9 cellular contexts compared by ENCODE assay signal in genomic region chr14:92589213-92589852, GRCh38.
DNase-seq lines count a peak whose midpoint lies in the region; ATAC-seq and TF ChIP-seq lines count a peak whose summit lies in the region.
"Had no signal": no experiment of that assay in that cellular context is flagged by ENCODE, and none has a peak within 500 bp of the region (broad histone marks: within the 10 kb centered on the region; RNA-seq: fewer than 3 reads in every experiment).

No MANE protein-coding gene starts in this region.

- H3K9me3 ChIP-seq in Loucy (ENCODE audit: insufficient read depth, low read depth, low read length) (no peaks in the 10 kb centered on the region), prostate gland (no peaks in the 10 kb centered on the region)

- no peaks in the 10 kb centered on the region for H3K27me3 Mint-ChIP-seq in effector memory CD8-positive, alpha-beta T cell

- WGBS in prostate gland = 75% methylated on average over 5 of the region's 5 CpGs

- H4K20me1 ChIP-seq in Loucy (ENCODE audit: insufficient read depth, low read length, poor library complexity, severe bottlenecking) = peaks cover 3% of the 10 kb centered on the region

- H3K9ac ChIP-seq in Loucy (ENCODE audit: low read depth, low read length, poor library complexity, severe bottlenecking) = no peak overlapping the region

- peaks cover 65% of the 10 kb centered on the region in 2 donors for H3K4me1 Mint-ChIP-seq in effector memory CD8-positive, alpha-beta T cell (ENCODE audit: low read depth in 2 of 2)

- TF ChIP-seq CTCF in Loucy (conservative IDR thresholded peaks at IDR 0.05; ENCODE audit: low read length) = peak; percentile 68
- TF ChIP-seq CTCF in prostate gland (IDR thresholded peaks at IDR 0.05) = peak in 3 of 4 experiments; percentile 27 to 55 (median 41)

- peaks cover 17% of the 10 kb centered on the region for H3K36me3 Mint-ChIP-seq in effector memory CD8-positive, alpha-beta T cell (ENCODE audit: insufficient read depth)

- H3K4me3 ChIP-seq in Loucy (ENCODE audit: low read length, poor library complexity, severe bottlenecking) = no peak overlapping the region
- H3K4me3 ChIP-seq in prostate gland = no peak overlapping the region

- no peak overlapping the region for H3K27ac ChIP-seq in prostate gland

- no peak for TF ChIP-seq POLR2A in prostate gland (IDR thresholded peaks at IDR 0.05)

- H3K36me3 ChIP-seq in Loucy (ENCODE audit: insufficient read depth, low read length) (peaks cover under 1% of the 10 kb centered on the region; the same call in 1 of the 2 replicates), prostate gland (no peaks in the 10 kb centered on the region)

- intact Hi-C loops in prostate gland (cut with DNase I) = no loop called here

- no peak overlapping the region for H2AFZ ChIP-seq in Loucy (ENCODE audit: low read length)

- DNase-seq in NCI-H345 (lab: John Stamatoyannopoulos, UW) (peak; percentile 14), NCI-H345 treated with DMSO at 0.1 percent for 48 hours (lab: John Stamatoyannopoulos, UW; ENCODE audit: unreplicated experiment) (no peak), prostate gland (ENCODE audit: low spot score) (peak; percentile 22), NCI-H2196 (lab: John Stamatoyannopoulos, UW; ENCODE audit: unreplicated experiment) (no peak)
- no peak for DNase-seq in effector memory CD8-positive, alpha-beta T cell
- DNase-seq in NK-92 treated with Interleukin-12 subunit alpha and Interleukin-12 subunit beta, amount 100 ng/mL, for 24 hours (lab: John Stamatoyannopoulos, UW) = no peak
- DNase-seq: NCI-H1048 had no signal

- no peak for ATAC-seq in effector memory CD8-positive, alpha-beta T cell (replicated peaks)
- ATAC-seq in HG02973 (IDR thresholded peaks at IDR 0.05; ENCODE audit: unreplicated experiment) = no peak

- peak overlapping the region; percentile 11 for H3K4me2 ChIP-seq in Loucy (ENCODE audit: low read depth, low read length, poor library complexity, severe bottlenecking)

- H3K27ac Mint-ChIP-seq in effector memory CD8-positive, alpha-beta T cell = peak overlapping the region; percentile 49 to 96

- H3F3A ChIP-seq in Loucy (ENCODE audit: low read depth) = peaks cover 17% of the 10 kb centered on the region

- peaks cover 27% of the 10 kb centered on the region for H3K79me2 ChIP-seq in Loucy (ENCODE audit: insufficient read depth, low read length)

- peak overlapping the region in 1 of 2 donors; percentile 3 for H3K4me3 Mint-ChIP-seq in effector memory CD8-positive, alpha-beta T cell

- no peaks in the 10 kb centered on the region for H3K9me3 Mint-ChIP-seq in effector memory CD8-positive, alpha-beta T cell

- no peaks in the 10 kb centered on the region for H3K27me3 ChIP-seq in Loucy (ENCODE audit: insufficient read depth, low read length, poor library complexity, severe bottlenecking)
- no peaks in the 10 kb centered on the region for H3K27me3 ChIP-seq in prostate gland (replicated peaks; ENCODE audit: insufficient read depth)

- peaks cover 66% of the 10 kb centered on the region for H3K4me1 ChIP-seq in Loucy (ENCODE audit: insufficient read depth, low read length, poor library complexity, severe bottlenecking)
- no peaks in the 10 kb centered on the region for H3K4me1 ChIP-seq in prostate gland (replicated peaks)

- no peaks in the 10 kb centered on the region for H3K9me2 ChIP-seq in Loucy (replicated peaks; ENCODE audit: low read depth, low read length)

Comparison
In these comparisons a context has a peak if more than half of its experiments do, and no peak if none do; other contexts are left out.
1. DNase-seq: peak in NCI-H345 (single experiment) and prostate gland (single experiment); none in NCI-H345 treated with DMSO at 0.1 percent for 48 hours (single experiment), effector memory CD8-positive, alpha-beta T cell (0 of 3), NK-92 treated with Interleukin-12 subunit alpha and Interleukin-12 subunit beta, amount 100 ng/mL, for 24 hours (single experiment) and NCI-H2196 (single experiment).